In the genomic region with DNA sequence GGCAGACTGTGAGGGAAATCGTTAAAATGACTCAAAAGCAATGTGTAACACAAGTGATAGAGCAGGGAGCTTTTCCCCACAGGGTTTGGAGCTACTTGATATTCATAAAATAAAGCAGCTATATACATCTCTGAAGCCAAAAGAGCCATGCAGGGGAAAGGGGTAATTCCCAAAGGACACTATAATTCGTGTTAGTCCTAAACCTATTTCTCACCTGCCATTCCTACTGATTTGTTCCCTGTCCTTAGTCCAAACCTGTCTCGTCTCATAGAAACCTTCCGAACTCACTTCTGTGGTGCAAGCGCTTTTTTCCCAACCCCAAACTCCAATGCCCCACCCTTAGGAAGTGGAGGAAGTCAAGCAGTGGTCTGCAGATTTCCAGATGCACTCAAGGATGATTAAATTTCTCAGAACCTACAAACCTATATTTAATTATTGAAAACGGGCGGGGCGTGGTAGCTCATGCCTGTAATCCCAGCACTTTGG, we compare ENCODE assay signal across 8 cellular contexts. TPM values are rescaled to one million over a fixed set of nuclear protein-coding genes. Genes with fewer than 3 reads are reported as not detected.
DNase-seq lines count a peak whose midpoint lies in the region; ATAC-seq and TF ChIP-seq lines count a peak whose summit lies in the region.

No MANE protein-coding gene starts in this region.

- peak overlapping the region; percentile 90 for H3K4me2 ChIP-seq in PC-3 (ENCODE audit: low read length)
- peak overlapping the region; percentile 88 for H3K4me2 ChIP-seq in neural progenitor cell

- H3K4me1 Mint-ChIP-seq in neural progenitor cell = peaks cover 31% of the 10 kb centered on the region

- H3K4me1 ChIP-seq in PC-3 (ENCODE audit: insufficient read depth, low read length) (peaks cover 19% of the 10 kb centered on the region; the same call in 1 of the 2 replicates), endocrine pancreas (ENCODE audit: control insufficient read depth, insufficient read depth, low read length) (peaks cover 27% of the 10 kb centered on the region), neural progenitor cell (peaks cover 34% of the 10 kb centered on the region)

- peaks cover 31% of the 10 kb centered on the region for H4K20me1 ChIP-seq in PC-3 (ENCODE audit: low read length)
- peaks cover 36% of the 10 kb centered on the region for H4K20me1 ChIP-seq in neural progenitor cell (ENCODE audit: low read depth)

- H3K9me3 Mint-ChIP-seq in neural progenitor cell = peaks cover 15% of the 10 kb centered on the region

- H3F3A ChIP-seq in PC-3 (ENCODE audit: low read length, unreplicated experiment) = no peaks in the 10 kb centered on the region
- peaks cover 23% of the 10 kb centered on the region for H3F3A ChIP-seq in neural progenitor cell (ENCODE audit: low read depth)

- TF ChIP-seq CTCF in PC-3 (conservative IDR thresholded peaks at IDR 0.05; ENCODE audit: low read depth, low read length) (no peak), neural progenitor cell (IDR thresholded peaks at IDR 0.05) (no peak)

- H3K36me3 ChIP-seq in PC-3 (ENCODE audit: low read depth, low read length) (peaks cover 3% of the 10 kb centered on the region; the same call in 1 of the 2 replicates), endocrine pancreas (ENCODE audit: control insufficient read depth, insufficient read depth, low read length) (no peaks in the 10 kb centered on the region), neural progenitor cell (no peaks in the 10 kb centered on the region)

- CTCF ChIA-PET in PC-3 (lab: Charles Lee) = interaction anchor here (0.5 to 1.7 kb wide), 4 partner anchors 25 to 59 kb away, joined by 4 to 14 read pairs (median 8); a partner anchor contains a TSS

- DNase-seq in NCI-H510A treated with DMSO at 0.1 percent for 48 hours (lab: John Stamatoyannopoulos, UW) (peak; percentile 75), NCI-H510A (lab: John Stamatoyannopoulos, UW) (no peak), PC-3 (no peak), neural progenitor cell (ENCODE audit: low spot score) (peak; percentile 19), ureter (ENCODE audit: low spot score) (no peak)

- H3K9me3 ChIP-seq in PC-3 (ENCODE audit: low read length) (no peaks in the 10 kb centered on the region), endocrine pancreas (ENCODE audit: control insufficient read depth, low read length) (no peaks in the 10 kb centered on the region), neural progenitor cell (ENCODE audit: low read depth) (no peaks in the 10 kb centered on the region)

- no peaks in the 10 kb centered on the region for H3K9me2 ChIP-seq in PC-3 (replicated peaks; ENCODE audit: low read length)

- H3K4me3 Mint-ChIP-seq in neural progenitor cell = peak overlapping the region; percentile 90

- H3K27me3 ChIP-seq in PC-3 (ENCODE audit: low read length) (no peaks in the 10 kb centered on the region), endocrine pancreas (ENCODE audit: control insufficient read depth, insufficient read depth, low read length) (no peaks in the 10 kb centered on the region), neural progenitor cell (peaks cover 28% of the 10 kb centered on the region)

- intact Hi-C loops in PC-3 (cut with micrococcal nuclease) = loop anchor here (1.0 kb wide), 2 partner anchors 23 to 59 kb away; no protein-coding TSS in a partner anchor

- H3K4me3 ChIP-seq in PC-3 (ENCODE audit: low read length) = peak overlapping the region; percentile 76
- H3K4me3 ChIP-seq in endocrine pancreas (ENCODE audit: control insufficient read depth, insufficient read depth, low read length) = peak overlapping the region; percentile 65
- peak overlapping the region; percentile 57 for H3K4me3 ChIP-seq in neural progenitor cell

- peaks cover 4% of the 10 kb centered on the region for H3K27me3 Mint-ChIP-seq in neural progenitor cell (ENCODE audit: insufficient read depth, low read depth)

- H3K9ac ChIP-seq in PC-3 (ENCODE audit: low read length) (peak overlapping the region; percentile 97), endocrine pancreas (ENCODE audit: control insufficient read depth, insufficient read depth, low read length) (peak overlapping the region; percentile 78), neural progenitor cell (peak overlapping the region; percentile 47)

- ATAC-seq in PC-3 = peak; percentile 5; the same call in 1 of the 2 replicates
- ATAC-seq in GM18858 (IDR thresholded peaks at IDR 0.05; ENCODE audit: unreplicated experiment) = no peak
- ATAC-seq in HG03280 (IDR thresholded peaks at IDR 0.05; ENCODE audit: unreplicated experiment) = no peak

- POLR2A ChIA-PET in PC-3 (lab: Charles Lee; ENCODE audit: unreplicated experiment) = interaction anchor here (0.6 to 1.3 kb wide), 5 partner anchors 13 to 241 kb away, joined by 3 to 21 read pairs (median 10); no protein-coding TSS in a partner anchor

- H3K36me3 Mint-ChIP-seq in neural progenitor cell = peaks cover 23% of the 10 kb centered on the region

- TSS peak; percentile 90 for BruUV-seq in PC-3 (replicated peaks; lab: Mats Ljungman, UMichigan)

- peak overlapping the region; percentile 86 for H3K27ac ChIP-seq in PC-3 (ENCODE audit: low read length)
- H3K27ac ChIP-seq in neural progenitor cell = peak overlapping the region; percentile 86

- peak overlapping the region; percentile 99 for H3K27ac Mint-ChIP-seq in neural progenitor cell

- H3K79me2 ChIP-seq in PC-3 (ENCODE audit: low read length) (peaks cover 41% of the 10 kb centered on the region), neural progenitor cell (ENCODE audit: low read depth) (peaks cover 41% of the 10 kb centered on the region)

- peak overlapping the region; percentile 87 for H2AFZ ChIP-seq in PC-3 (ENCODE audit: low read length)
- H2AFZ ChIP-seq in neural progenitor cell (replicated peaks) = peak overlapping the region; percentile 78

RNA-seq across cellular contexts. Expression of a gene that starts 0.9 kb away (rescaled TPM):
- total RNA-seq in PC-3 (2014; rRNA removed) (141 and 193 TPM in 2 replicates), neural progenitor cell (ENCODE audit: low replicate concordance) (231 and 317 TPM in 2 replicates), ureter (164 TPM)

RNA-seq across cellular contexts. Expression of a gene that starts 24.6 kb away (rescaled TPM):
- total RNA-seq in PC-3 (2014; rRNA removed) = 7.8 and 10.5 TPM in 2 replicates
- 10.4 and 15.4 TPM in 2 replicates for total RNA-seq in neural progenitor cell (ENCODE audit: low replicate concordance)
- total RNA-seq in ureter = 40.2 TPM

Comparison
In these comparisons a context has a peak if more than half of its experiments do, and no peak if none do; other contexts are left out.
1. DNase-seq: peak in NCI-H510A treated with DMSO at 0.1 percent for 48 hours (single experiment) and neural progenitor cell (single experiment); none in NCI-H510A (single experiment), PC-3 (single experiment) and ureter (single experiment).
2. H3K9ac ChIP-seq: peak in every context shown above with its lines; median percentile 97 in PC-3; 78 in endocrine pancreas; 47 in neural progenitor cell.
3. Peak in every context shown above with its lines, with median percentiles within 50 percentile points of each other: H3K4me3 ChIP-seq.